In the genomic region with DNA sequence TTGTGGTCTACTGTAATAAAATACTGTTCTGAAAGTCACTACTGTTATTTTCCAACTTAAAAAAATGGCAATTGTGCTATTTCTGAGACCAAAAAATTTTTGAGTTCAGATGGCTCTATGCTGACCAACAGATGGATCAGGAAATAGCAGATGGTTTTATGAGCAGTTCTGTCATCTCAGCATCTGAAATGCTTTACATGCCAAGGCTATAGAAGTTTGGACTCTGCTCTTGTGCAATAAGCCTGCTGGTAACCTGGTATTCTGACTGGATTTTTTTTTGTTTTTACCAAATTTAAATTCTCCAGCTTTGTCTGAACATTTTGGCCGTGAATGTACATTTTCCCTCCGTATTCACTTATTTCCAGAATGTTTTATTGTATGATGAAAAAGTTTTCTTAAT, we compare ENCODE assay signal across 20 cellular contexts.
"Had no signal": no experiment of that assay in that cellular context is flagged by ENCODE, and none has a peak within 500 bp of the region (broad histone marks: within the 10 kb centered on the region; RNA-seq: fewer than 3 reads in every experiment).

No MANE protein-coding gene starts in this region.

- ATAC-seq: gastrocnemius medialis; natural killer cell; stimulated activated naive B cell treated with anti-CD40 and anti-IgM and Interleukin-4, amounts not matched to agents 10 μg/mL and 1 μg/mL and 100 μg/mL, for 72 hours had no signal

- H3K4me3 Mint-ChIP-seq: activated naive CD8-positive, alpha-beta T cell; natural killer cell; neural progenitor cell; stimulated activated naive B cell treated with anti-CD40 and anti-IgM and Interleukin-4, amounts not matched to agents 10 μg/mL and 1 μg/mL and 100 μg/mL, for 72 hours had no signal

- DNase-seq: activated CD4-positive, alpha-beta T cell treated with anti-CD3 and anti-CD28 coated beads for 4 hours; activated CD4-positive, alpha-beta T cell treated with anti-CD3 and anti-CD28 coated beads, Interleukin-2, amount 50 U/mL, for 4 hours; activated CD4-positive, CD25-positive, alpha-beta regulatory T cell; activated effector memory CD4-positive, alpha-beta T cell treated with Interleukin-2 at 50 U/mL for 16 hours; activated naive CD4-positive, alpha-beta T cell treated with Interleukin-2 at 50 U/mL for 16 hours; adrenal gland; brain microvascular endothelial cell; effector memory CD4-positive, alpha-beta T cell; gastrocnemius medialis; glutamatergic neuron; islet precursor cell; left ventricle myocardium inferior; mesendoderm; natural killer cell; occipital lobe; stimulated activated CD4-positive, alpha-beta T cell treated with anti-CD3 and anti-CD28 coated beads, Interleukin-15, amount 100 ng/mL, for 24 hours; stimulated activated CD4-positive, alpha-beta T cell treated with anti-CD3 and anti-CD28 coated beads, Interleukin-2, amount 100 ng/mL, for 24 hours; stimulated activated naive B cell treated with anti-CD40 and anti-IgM and Interleukin-4, amounts not matched to agents 10 μg/mL and 1 μg/mL and 100 μg/mL, for 72 hours had no signal

- H3K4me1 Mint-ChIP-seq: natural killer cell; neural progenitor cell; stimulated activated naive B cell treated with anti-CD40 and anti-IgM and Interleukin-4, amounts not matched to agents 10 μg/mL and 1 μg/mL and 100 μg/mL, for 72 hours had no signal

- H3K9me3 Mint-ChIP-seq: neural progenitor cell; stimulated activated naive B cell treated with anti-CD40 and anti-IgM and Interleukin-4, amounts not matched to agents 10 μg/mL and 1 μg/mL and 100 μg/mL, for 72 hours had no signal

- H3K27me3 Mint-ChIP-seq: activated naive CD8-positive, alpha-beta T cell; stimulated activated naive B cell treated with anti-CD40 and anti-IgM and Interleukin-4, amounts not matched to agents 10 μg/mL and 1 μg/mL and 100 μg/mL, for 72 hours had no signal

- H3K27ac Mint-ChIP-seq: activated naive CD8-positive, alpha-beta T cell; natural killer cell; neural progenitor cell; stimulated activated naive B cell treated with anti-CD40 and anti-IgM and Interleukin-4, amounts not matched to agents 10 μg/mL and 1 μg/mL and 100 μg/mL, for 72 hours had no signal
